2 cellular contexts compared by ENCODE assay signal in the genomic region with DNA sequence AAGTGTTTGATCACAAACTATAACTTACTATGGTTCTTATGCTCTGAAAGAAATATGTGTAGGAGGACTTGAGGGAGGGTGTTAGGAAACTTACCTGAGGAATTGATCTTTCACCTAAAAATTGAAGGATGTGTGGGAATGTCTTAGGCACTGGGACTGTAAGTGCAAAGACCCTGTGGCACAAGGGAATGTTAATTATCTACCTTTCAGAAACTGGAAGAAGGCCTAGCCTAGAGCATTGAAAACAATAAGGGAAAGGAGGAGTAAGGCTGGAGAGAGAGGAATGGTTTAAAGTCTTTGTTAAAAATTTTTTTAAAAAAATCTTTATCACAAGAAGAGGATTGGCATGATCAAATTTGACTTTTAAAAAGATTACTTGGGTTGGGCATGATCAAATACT.
TF ChIP-seq lines count a peak whose summit lies in the region.

No MANE protein-coding gene starts in this region.

TF ChIP-seq in HEK293, 187 proteins besides CTCF, POLR2A, EP300 and RAD21:
- TF ChIP-seq ZNF623 (tag by site-specific recombination; IDR thresholded peaks at IDR 0.05), result peak; percentile 92
- TF ChIP-seq GFI1B (tag by site-specific recombination; IDR thresholded peaks at IDR 0.05), result no peak
- TF ChIP-seq ZNF391 (tag by site-specific recombination; IDR thresholded peaks at IDR 0.05; ENCODE audit: borderline replicate concordance, low read depth), result no peak

TF ChIP-seq in GM12878, 131 proteins besides CTCF, POLR2A, EP300 and RAD21:
- TF ChIP-seq ZNF384 (IDR thresholded peaks at IDR 0.05; ENCODE audit: borderline replicate concordance, low read depth, low read length), result no peak
- TF ChIP-seq TAF1 (IDR thresholded peaks at IDR 0.05; ENCODE audit: borderline replicate concordance, low read depth, low read length), result no peak
- no peak for TF ChIP-seq CHD2 (IDR thresholded peaks at IDR 0.05; ENCODE audit: borderline replicate concordance, low read depth, low read length)
- TF ChIP-seq ASH2L (IDR thresholded peaks at IDR 0.05; ENCODE audit: borderline replicate concordance, low read depth), result no peak
- TF ChIP-seq TBL1XR1 (IDR thresholded peaks at IDR 0.05; ENCODE audit: low read depth, low read length), result no peak
- no peak for TF ChIP-seq ZNF622 (IDR thresholded peaks at IDR 0.05)
- TF ChIP-seq ESRRA (IDR thresholded peaks at IDR 0.05; ENCODE audit: low read length), result no peak
- TF ChIP-seq RAD51 (IDR thresholded peaks at IDR 0.05), result no peak
- TF ChIP-seq, protein P1, sequence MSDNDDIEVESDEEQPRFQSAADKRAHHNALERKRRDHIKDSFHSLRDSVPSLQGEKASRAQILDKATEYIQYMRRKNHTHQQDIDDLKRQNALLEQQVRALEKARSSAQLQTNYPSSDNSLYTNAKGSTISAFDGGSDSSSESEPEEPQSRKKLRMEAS (IDR thresholded peaks at IDR 0.05; ENCODE audit: low read depth, low read length), result no peak
- TF ChIP-seq ZNF217 (IDR thresholded peaks at IDR 0.05), result no peak
- TF ChIP-seq HDAC2 (IDR thresholded peaks at IDR 0.05), result no peak
- TF ChIP-seq RUNX3 (IDR thresholded peaks at IDR 0.05; ENCODE audit: low read length), result no peak
- TF ChIP-seq ZNF207 (IDR thresholded peaks at IDR 0.05; ENCODE audit: borderline replicate concordance), result no peak
- TF ChIP-seq JUND (IDR thresholded peaks at IDR 0.05; ENCODE audit: low read depth, low read length), result no peak
- TF ChIP-seq SIX5 (IDR thresholded peaks at IDR 0.05; ENCODE audit: low read depth, low read length, severe bottlenecking), result no peak
- TF ChIP-seq KAT2A (conservative IDR thresholded peaks at IDR 0.05; ENCODE audit: control insufficient read depth, low read depth, low read length), result no peak
- no peak for TF ChIP-seq MTA2 (IDR thresholded peaks at IDR 0.05; ENCODE audit: low read depth)
- no peak for TF ChIP-seq POLR2AphosphoS2 (IDR thresholded peaks at IDR 0.05; ENCODE audit: low read depth, low read length)
